ENCODE assay signal across 22 cellular contexts in the genomic region with DNA sequence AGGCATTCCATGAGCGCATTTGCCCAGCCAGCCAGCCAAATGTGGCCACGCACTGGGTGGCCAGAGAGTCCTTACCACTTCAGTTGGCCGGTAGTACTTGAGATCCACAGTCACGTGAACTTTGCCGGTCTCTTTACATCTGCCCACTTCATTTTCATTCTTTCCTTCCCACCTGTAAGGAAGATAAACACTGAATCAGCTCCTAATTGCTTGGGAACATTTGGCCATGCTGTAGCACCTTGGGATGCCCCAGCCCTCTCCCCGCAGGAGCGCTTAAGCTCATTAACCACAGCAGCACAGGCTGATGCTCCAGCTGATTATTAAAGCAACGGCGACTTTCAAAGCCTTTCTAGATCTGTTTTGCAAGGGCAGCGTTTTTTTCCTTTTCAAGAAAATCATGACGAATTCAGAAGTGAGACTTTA.
DNase-seq lines count a peak whose midpoint lies in the region; ATAC-seq, FAIRE-seq and TF ChIP-seq lines count a peak whose summit lies in the region.
"Had no signal": no experiment of that assay in that cellular context is flagged by ENCODE, and none has a peak within 500 bp of the region (broad histone marks: within the 10 kb centered on the region; RNA-seq: fewer than 3 reads in every experiment).

No MANE protein-coding gene starts in this region.

- no peaks in the 10 kb centered on the region for H3K79me2 ChIP-seq in H1 (ENCODE audit: control insufficient read depth in 1 of 2, insufficient read depth in 2 of 2, low read length in 2 of 2)

- H3K79me1 ChIP-seq in H1 (ENCODE audit: low read depth, low read length) = no peaks in the 10 kb centered on the region; the same call in 1 of the 2 replicates

- no peaks in the 10 kb centered on the region for H3K36me3 ChIP-seq in H1 (ENCODE audit: control insufficient read depth in 2 of 4, insufficient read depth in 4 of 4, low read length in 3 of 4)
- H3K36me3 ChIP-seq: cardiac muscle cell, lower lobe of right lung, right atrium auricular region had no signal

- no peak overlapping the region for H4K8ac ChIP-seq in H1 (ENCODE audit: extremely low read depth, insufficient read depth, low read length)

- H3K18ac ChIP-seq in H1 (ENCODE audit: extremely low read depth, low read length) = no peak overlapping the region

- no peak overlapping the region for H3K23ac ChIP-seq in H1 (ENCODE audit: insufficient read length)

- intact Hi-C loops in right cardiac atrium (cut with DNase I) = no loop called here

- H3K23me2 ChIP-seq in H1 (ENCODE audit: low read depth, low read length) = no peaks in the 10 kb centered on the region

- DNase-seq in DMS53 (lab: John Stamatoyannopoulos, UW) = peak; percentile 90
- peak; percentile 58 for DNase-seq in NCI-H1417 treated with DMSO at 0.1 percent for 48 hours (lab: John Stamatoyannopoulos, UW)
- DNase-seq in NCI-H524 (lab: John Stamatoyannopoulos, UW) = peak; percentile 68 to 86
- DNase-seq in H1 (ENCODE audit: low read depth in 1 of 2, low spot score in 2 of 2) = no peak
- no peak for DNase-seq in medulla oblongata (ENCODE audit: extremely low spot score)
- DNase-seq in RPMI8226 = no peak
- no peak for DNase-seq in right cardiac atrium
- no peak for DNase-seq in glutamatergic neuron
- DNase-seq: activated CD4-positive, alpha-beta T cell treated with anti-CD3 and anti-CD28 coated beads for 48 hours; activated effector memory CD4-positive, alpha-beta T cell treated with Interleukin-2 at 50 U/mL for 16 hours; CD4-positive, CD25-positive, alpha-beta regulatory T cell; dermis blood vessel endothelial cell; EL; lower lobe of right lung; NCI-H2081 treated with DMSO at 0.1 percent for 48 hours; occipital lobe; T-cell had no signal

- H2BK20ac ChIP-seq in H1 (ENCODE audit: low read length) = no peak overlapping the region

- no peak overlapping the region for H2BK120ac ChIP-seq in H1 (replicated peaks; ENCODE audit: low read depth, low read length)

- H2BK12ac ChIP-seq in H1 (ENCODE audit: low read depth, low read length) = no peak overlapping the region

- no peak overlapping the region for H3K27ac ChIP-seq in H1 (ENCODE audit: low read depth, low read length)
- H3K27ac ChIP-seq in right cardiac atrium (ENCODE audit: low read length) = no peak overlapping the region
- H3K27ac ChIP-seq: cardiac muscle cell, lower lobe of right lung, right atrium auricular region, thoracic aorta had no signal

- POLR2A ChIA-PET in H1 (lab: Charles Lee; ENCODE audit: partially characterized antibody) = no interaction called here

- H3K27me3 ChIP-seq in H1 (replicated peaks in 1 of 4; ENCODE audit: control insufficient read depth in 3 of 4, extremely low read depth in 1 of 4, insufficient read depth in 3 of 4, low read length in 3 of 4) (no peaks in the 10 kb centered on the region), right cardiac atrium (ENCODE audit: control insufficient read depth, insufficient read depth) (no peaks in the 10 kb centered on the region)
- H3K27me3 ChIP-seq: right atrium auricular region had no signal

- no peak for FAIRE-seq in H1 (lab: Jason Lieb, UNC)
- FAIRE-seq: GM18507 had no signal

- TF ChIP-seq RAD21 in H1 (IDR thresholded peaks at IDR 0.05 in 1 of 2, conservative IDR thresholded peaks at IDR 0.05 in 1 of 2; ENCODE audit: low read depth in 2 of 2, low read length in 2 of 2) = no peak

- H4K20me1 ChIP-seq in H1 (replicated peaks in 1 of 2; ENCODE audit: control insufficient read depth in 1 of 2, insufficient read depth in 2 of 2, low read length in 2 of 2) = no peaks in the 10 kb centered on the region

- H3K9me3 Mint-ChIP-seq in glutamatergic neuron (ENCODE audit: unreplicated experiment) = peaks cover 4% of the 10 kb centered on the region

- no peak overlapping the region for H3K56ac ChIP-seq in H1 (replicated peaks; ENCODE audit: insufficient read length, low read depth, low read length)

- H3K36me3 Mint-ChIP-seq in glutamatergic neuron (ENCODE audit: unreplicated experiment) = peaks cover 6% of the 10 kb centered on the region

- H3K4me3 Mint-ChIP-seq in glutamatergic neuron (ENCODE audit: unreplicated experiment) = no peak overlapping the region
- H3K4me3 Mint-ChIP-seq: CD4-positive, CD25-positive, alpha-beta regulatory T cell; T-cell had no signal

- CTCF ChIA-PET in H1 (lab: Charles Lee; ENCODE audit: partially characterized antibody) = interaction anchor here (0.9 to 2.4 kb wide), 2 partner anchors 30 to 39 kb away, joined by 4 read pairs; no protein-coding TSS in a partner anchor

- no peak overlapping the region for H2BK5ac ChIP-seq in H1 (ENCODE audit: low read depth, low read length)

- no peak for TF ChIP-seq EP300 in H1 (IDR thresholded peaks at IDR 0.05; ENCODE audit: borderline replicate concordance in 1 of 2, low read depth in 2 of 2, low read length in 2 of 2)

- H4K5ac ChIP-seq in H1 (ENCODE audit: insufficient read length, low read depth, low read length) = no peak overlapping the region

- TF ChIP-seq CTCF in H1 (IDR thresholded peaks at IDR 0.05; ENCODE audit: control extremely low read depth in 1 of 3, insufficient read depth in 1 of 3, low read depth in 1 of 3, low read length in 3 of 3) (no peak), glutamatergic neuron (IDR thresholded peaks at IDR 0.05; ENCODE audit: partially characterized antibody, unreplicated experiment) (no peak)

- no peak overlapping the region for H3K27ac Mint-ChIP-seq in glutamatergic neuron (ENCODE audit: unreplicated experiment)
- H3K27ac Mint-ChIP-seq: CD4-positive, CD25-positive, alpha-beta regulatory T cell; T-cell had no signal

- H2BK15ac ChIP-seq in H1 (ENCODE audit: low read length) = no peak overlapping the region

- peaks cover 3% of the 10 kb centered on the region for H3K27me3 Mint-ChIP-seq in glutamatergic neuron (ENCODE audit: unreplicated experiment)
- H3K27me3 Mint-ChIP-seq: CD4-positive, CD25-positive, alpha-beta regulatory T cell; T-cell had no signal

- H3K4ac ChIP-seq in H1 (replicated peaks; ENCODE audit: insufficient read length, low read depth, low read length) = no peak overlapping the region

- no peak overlapping the region for H3K14ac ChIP-seq in H1 (ENCODE audit: insufficient read length)

- no peak overlapping the region for H2AFZ ChIP-seq in H1 (ENCODE audit: low read length)

- no peak overlapping the region for H4K91ac ChIP-seq in H1 (replicated peaks; ENCODE audit: insufficient read length, low read length)

- H3K4me3 ChIP-seq in H1 (ENCODE audit: extremely low read depth in 1 of 4, insufficient read depth in 2 of 4, low read depth in 3 of 4, low read length in 4 of 4) = no peak overlapping the region
- no peak overlapping the region for H3K4me3 ChIP-seq in right cardiac atrium (ENCODE audit: low read length)
- H3K4me3 ChIP-seq: cardiac muscle cell, lower lobe of right lung, right atrium auricular region, thoracic aorta had no signal

- no peak for TF ChIP-seq POLR2A in H1 (IDR thresholded peaks at IDR 0.05; ENCODE audit: control extremely low read depth in 1 of 2, low read depth in 2 of 2, low read length in 2 of 2)

- H3K4me1 ChIP-seq in H1 (replicated peaks in 1 of 4; ENCODE audit: control insufficient read depth in 3 of 4, insufficient read depth in 4 of 4, low read length in 3 of 4) (peaks cover 3 to 14% (median 5%) of the 10 kb centered on the region in 4 experiments; a peak in 5 of 7 replicates), right cardiac atrium (ENCODE audit: control insufficient read depth, insufficient read depth, low read length) (no peaks in the 10 kb centered on the region)
- H3K4me1 ChIP-seq: right atrium auricular region had no signal

- H2AK5ac ChIP-seq in H1 (ENCODE audit: low read depth, low read length) = no peak overlapping the region

- no peak overlapping the region for H3K9ac ChIP-seq in H1 (replicated peaks in 1 of 4; ENCODE audit: extremely low read depth in 1 of 4, low read depth in 3 of 4, low read length in 3 of 4)

- WGBS in H1 (ENCODE audit: extremely low coverage in 1 of 2, insufficient coverage in 1 of 2, insufficient read length in 1 of 2, insufficient replicate concordance in 2 of 2, low coverage in 1 of 2, low lambda C conversion rate in 2 of 2, missing lambda C conversion rate in 1 of 2), 2 experiments = 82% methylated on average over 11 of the region's 11 CpGs; no CpG with 5 or more reads in 1 of the 2 experiments
- 85% methylated on average over 11 of the region's 11 CpGs for WGBS in right cardiac atrium

- H3K4me2 ChIP-seq in H1 (ENCODE audit: insufficient read depth in 1 of 2, low read depth in 2 of 2, low read length in 2 of 2) = no peak overlapping the region

- peaks cover 7% of the 10 kb centered on the region for H3K4me1 Mint-ChIP-seq in glutamatergic neuron (ENCODE audit: low read depth, unreplicated experiment)
- H3K4me1 Mint-ChIP-seq: CD4-positive, CD25-positive, alpha-beta regulatory T cell; T-cell had no signal

- no peak for ATAC-seq in right cardiac atrium
- ATAC-seq: Right ventricle myocardium inferior, T-cell had no signal

- H3K9me3 ChIP-seq in H1 (ENCODE audit: insufficient read depth in 2 of 2, low read depth in 1 of 2, low read length in 1 of 2) (no peaks in the 10 kb centered on the region), right cardiac atrium (ENCODE audit: control insufficient read depth, low read length) (no peaks in the 10 kb centered on the region)
- H3K9me3 ChIP-seq: lower lobe of right lung had no signal

TF ChIP-seq in H1, 55 proteins besides CTCF, POLR2A, EP300 and RAD21:
- no peak for TF ChIP-seq SRF (IDR thresholded peaks at IDR 0.05; ENCODE audit: low read depth, low read length)
- TF ChIP-seq MAFK (IDR thresholded peaks at IDR 0.05; ENCODE audit: low read depth, low read length) = peak; percentile 42; the same call in 1 of the 2 replicates

Comparison
In these comparisons a context has a peak if more than half of its experiments do, and no peak if none do; other contexts are left out.
1. DNase-seq: peak in DMS53 (single experiment), NCI-H1417 treated with DMSO at 0.1 percent for 48 hours (single experiment) and NCI-H524 (2 of 2); none in H1 (0 of 2), medulla oblongata (single experiment), RPMI8226 (single experiment), right cardiac atrium (0 of 3) and glutamatergic neuron (single experiment).